ENCODE assay signal across 1 cellular context in genomic region chr5:173919443-173919842, GRCh38.
TF ChIP-seq lines count a peak whose summit lies in the region.

No MANE protein-coding gene starts in this region.

TF ChIP-seq in HepG2, 621 proteins besides CTCF, POLR2A, EP300 and RAD21 (continued from another document):
- TF ChIP-seq, protein P1, sequence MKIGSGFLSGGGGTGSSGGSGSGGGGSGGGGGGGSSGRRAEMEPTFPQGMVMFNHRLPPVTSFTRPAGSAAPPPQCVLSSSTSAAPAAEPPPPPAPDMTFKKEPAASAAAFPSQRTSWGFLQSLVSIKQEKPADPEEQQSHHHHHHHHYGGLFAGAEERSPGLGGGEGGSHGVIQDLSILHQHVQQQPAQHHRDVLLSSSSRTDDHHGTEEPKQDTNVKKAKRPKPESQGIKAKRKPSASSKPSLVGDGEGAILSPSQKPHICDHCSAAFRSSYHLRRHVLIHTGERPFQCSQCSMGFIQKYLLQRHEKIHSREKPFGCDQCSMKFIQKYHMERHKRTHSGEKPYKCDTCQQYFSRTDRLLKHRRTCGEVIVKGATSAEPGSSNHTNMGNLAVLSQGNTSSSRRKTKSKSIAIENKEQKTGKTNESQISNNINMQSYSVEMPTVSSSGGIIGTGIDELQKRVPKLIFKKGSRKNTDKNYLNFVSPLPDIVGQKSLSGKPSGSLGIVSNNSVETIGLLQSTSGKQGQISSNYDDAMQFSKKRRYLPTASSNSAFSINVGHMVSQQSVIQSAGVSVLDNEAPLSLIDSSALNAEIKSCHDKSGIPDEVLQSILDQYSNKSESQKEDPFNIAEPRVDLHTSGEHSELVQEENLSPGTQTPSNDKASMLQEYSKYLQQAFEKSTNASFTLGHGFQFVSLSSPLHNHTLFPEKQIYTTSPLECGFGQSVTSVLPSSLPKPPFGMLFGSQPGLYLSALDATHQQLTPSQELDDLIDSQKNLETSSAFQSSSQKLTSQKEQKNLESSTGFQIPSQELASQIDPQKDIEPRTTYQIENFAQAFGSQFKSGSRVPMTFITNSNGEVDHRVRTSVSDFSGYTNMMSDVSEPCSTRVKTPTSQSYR (CRISPR knock-in tag; IDR thresholded peaks at IDR 0.05; ENCODE audit: borderline replicate concordance), result peak; percentile 92
- TF ChIP-seq ELF3 (CRISPR knock-in tag; IDR thresholded peaks at IDR 0.05) (0 out of 2 replicates have a peak, but pooled peaks have one; percentile 28), GATAD2A (CRISPR knock-in tag; IDR thresholded peaks at IDR 0.05) (peak; percentile 57; the same call in 1 of the 2 replicates), FOXA3 (CRISPR knock-in tag; IDR thresholded peaks at IDR 0.05) (peak; percentile 58), KLF16 (CRISPR knock-in tag; IDR thresholded peaks at IDR 0.05) (peak in 1 of 2 experiments; percentile 15; a peak in 1 of 4 replicates), MED1 (CRISPR knock-in tag; IDR thresholded peaks at IDR 0.05) (peak; percentile 44; the same call in 1 of the 2 replicates), PRPF4 (IDR thresholded peaks at IDR 0.05; ENCODE audit: low read depth, low read length, poor library complexity, severe bottlenecking) (no peak), SOX13 (IDR thresholded peaks at IDR 0.05) (no peak), SOX13 (CRISPR knock-in tag; conservative IDR thresholded peaks at IDR 0.05 in 1 of 2, IDR thresholded peaks at IDR 0.05 in 1 of 2) (peak in 1 of 2 experiments; percentile 63; a peak in 1 of 4 replicates), CREB3 (CRISPR knock-in tag; IDR thresholded peaks at IDR 0.05) (no peak), BCL6 (CRISPR knock-in tag; IDR thresholded peaks at IDR 0.05) (0 out of 2 replicates have a peak, but pooled peaks have one; percentile 15), ZBTB38 (CRISPR knock-in tag; IDR thresholded peaks at IDR 0.05) (no peak), THAP11 (CRISPR knock-in tag; IDR thresholded peaks at IDR 0.05) (0 out of 2 replicates have a peak, but pooled peaks have one; percentile 18), FOXA1 (IDR thresholded peaks at IDR 0.05) (no peak), FOXA1 (CRISPR knock-in tag; IDR thresholded peaks at IDR 0.05) (peak; percentile 26; the same call in 1 of the 2 replicates), PAXIP1 (CRISPR knock-in tag; conservative IDR thresholded peaks at IDR 0.05) (0 out of 2 replicates have a peak, but pooled peaks have one; percentile 17), RXRB (CRISPR knock-in tag; IDR thresholded peaks at IDR 0.05; ENCODE audit: borderline replicate concordance) (peak; percentile 40; the same call in 1 of the 2 replicates), ARID5B (CRISPR knock-in tag; IDR thresholded peaks at IDR 0.05) (peak; percentile 78; the same call in 1 of the 2 replicates), NCOA2 (CRISPR knock-in tag; IDR thresholded peaks at IDR 0.05) (peak; percentile 73; the same call in 1 of the 2 replicates), BRD4 (CRISPR knock-in tag; IDR thresholded peaks at IDR 0.05) (no peak)
TF ChIP-seq in HepG2: peak in this region for 18.
